22 cellular contexts compared by ENCODE assay signal in genomic region chr4:38367642-38368189, GRCh38.
"Had no signal": no experiment of that assay in that cellular context is flagged by ENCODE, and none has a peak within 500 bp of the region (broad histone marks: within the 10 kb centered on the region; RNA-seq: fewer than 3 reads in every experiment).

No MANE protein-coding gene starts in this region.

- H3K9me3 Mint-ChIP-seq: activated naive CD4-positive, alpha-beta T cell treated with anti-CD3 and anti-CD28 coated beads, Interleukin-2, amount 50 U/mL, for 24 hours; dendritic cell treated with granulocyte-macrophage colony-stimulating factor and Interleukin-4, amounts not matched to agents 40 ng/mL and 50 ng/mL, for 4 days; stimulated activated memory B cell treated with anti-CD40 and anti-IgM and Interleukin-4, amounts not matched to agents 10 μg/mL and 1 μg/mL and 100 μg/mL, for 72 hours; T-helper 2 cell treated with Interferon-gamma antibody and Interleukin-4, amounts not matched to agents 5 μg/mL and 100 μg/mL, for 36 hours had no signal

- H3K36me3 Mint-ChIP-seq: stimulated activated memory B cell treated with anti-CD40 and anti-IgM and Interleukin-4, amounts not matched to agents 10 μg/mL and 1 μg/mL and 100 μg/mL, for 72 hours had no signal

- H3K4me3 Mint-ChIP-seq: activated naive CD4-positive, alpha-beta T cell treated with anti-CD3 and anti-CD28 coated beads, Interleukin-2, amount 50 U/mL, for 24 hours; dendritic cell treated with granulocyte-macrophage colony-stimulating factor and Interleukin-4, amounts not matched to agents 40 ng/mL and 50 ng/mL, for 4 days; neural crest cell; stimulated activated memory B cell treated with anti-CD40 and anti-IgM and Interleukin-4, amounts not matched to agents 10 μg/mL and 1 μg/mL and 100 μg/mL, for 72 hours; T-helper 2 cell treated with Interferon-gamma antibody and Interleukin-4, amounts not matched to agents 5 μg/mL and 100 μg/mL, for 36 hours had no signal

- FAIRE-seq: astrocyte, bronchial epithelial cell, endothelial cell of umbilical vein, TTC549 had no signal

- H3K27me3 ChIP-seq: esophagus squamous epithelium, sigmoid colon, spleen, transverse colon, uterus had no signal

- H3K27ac Mint-ChIP-seq: activated naive CD4-positive, alpha-beta T cell treated with anti-CD3 and anti-CD28 coated beads, Interleukin-2, amount 50 U/mL, for 24 hours; stimulated activated memory B cell treated with anti-CD40 and anti-IgM and Interleukin-4, amounts not matched to agents 10 μg/mL and 1 μg/mL and 100 μg/mL, for 72 hours; T-helper 2 cell treated with Interferon-gamma antibody and Interleukin-4, amounts not matched to agents 5 μg/mL and 100 μg/mL, for 36 hours had no signal

- H3K9me3 ChIP-seq: esophagus squamous epithelium, transverse colon, uterus had no signal

- ATAC-seq: stimulated activated memory B cell treated with anti-CD40 and anti-IgM and Interleukin-4, amounts not matched to agents 10 μg/mL and 1 μg/mL and 100 μg/mL, for 72 hours had no signal

- DNase-seq: activated CD4-positive, alpha-beta T cell treated with anti-CD3 and anti-CD28 coated beads, Interleukin-2, amount 50 U/mL, for 48 hours; activated gamma-delta T cell; cerebellar nuclear complex; effector memory CD4-positive, alpha-beta T cell; esophagus squamous epithelium; left cardiac atrium; midbrain; sigmoid colon; spleen; stimulated activated CD4-positive, alpha-beta T cell treated with anti-CD3 and anti-CD28 coated beads, Interleukin-4, amount 100 ng/mL, for 4 hours; substantia nigra; transverse colon; uterus had no signal

- H3K4me1 ChIP-seq: spleen, uterus had no signal

- H3K36me3 ChIP-seq: esophagus squamous epithelium, sigmoid colon, spleen, transverse colon, uterus had no signal

- H3K27me3 Mint-ChIP-seq: activated naive CD4-positive, alpha-beta T cell treated with anti-CD3 and anti-CD28 coated beads, Interleukin-2, amount 50 U/mL, for 24 hours; dendritic cell treated with granulocyte-macrophage colony-stimulating factor and Interleukin-4, amounts not matched to agents 40 ng/mL and 50 ng/mL, for 4 days; stimulated activated memory B cell treated with anti-CD40 and anti-IgM and Interleukin-4, amounts not matched to agents 10 μg/mL and 1 μg/mL and 100 μg/mL, for 72 hours had no signal

- H3K4me3 ChIP-seq: esophagus squamous epithelium, sigmoid colon, spleen, transverse colon, uterus had no signal

- H3K27ac ChIP-seq: spleen, uterus had no signal

- H3K4me1 Mint-ChIP-seq: neural crest cell; stimulated activated memory B cell treated with anti-CD40 and anti-IgM and Interleukin-4, amounts not matched to agents 10 μg/mL and 1 μg/mL and 100 μg/mL, for 72 hours had no signal
